In the genomic region with DNA sequence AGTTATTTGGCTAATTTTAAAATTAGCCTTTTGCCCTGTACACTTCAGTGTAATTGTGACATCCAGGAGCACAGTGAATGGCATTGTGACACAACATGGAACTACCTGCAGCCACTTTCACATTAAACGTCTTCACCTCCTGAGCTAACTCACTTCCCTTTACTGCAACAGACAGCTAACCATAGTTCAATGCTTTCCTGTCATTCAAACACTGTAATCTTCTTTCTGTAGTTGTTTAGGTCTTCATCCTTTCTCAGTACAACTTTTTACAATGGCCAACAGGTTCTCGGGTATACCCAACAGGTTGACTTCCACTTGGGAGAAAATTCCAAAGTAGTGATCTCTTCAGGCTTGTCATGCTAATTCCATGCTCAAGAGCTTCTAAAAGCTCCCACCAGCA, we compare ENCODE assay signal across 25 cellular contexts.
"Had no signal": no experiment of that assay in that cellular context is flagged by ENCODE, and none has a peak within 500 bp of the region (broad histone marks: within the 10 kb centered on the region; RNA-seq: fewer than 3 reads in every experiment).

No MANE protein-coding gene starts in this region.

- H3K27me3 Mint-ChIP-seq: activated naive CD8-positive, alpha-beta T cell treated with anti-CD3 and anti-CD28 coated beads for 36 hours; naive thymus-derived CD4-positive, alpha-beta T cell had no signal

- H3K4me3 Mint-ChIP-seq: activated naive CD8-positive, alpha-beta T cell treated with anti-CD3 and anti-CD28 coated beads for 36 hours; activated T-cell treated with anti-CD3 and anti-CD28 coated beads, Interleukin-2, amount 50 U/mL, for 4 hours; naive thymus-derived CD4-positive, alpha-beta T cell; neural progenitor cell; T-helper 1 cell treated with Interleukin-12 subunit alpha and Interleukin-12 subunit beta and Interleukin-4 antibody, amounts not matched to agents 30 μg/mL and 1 μg/mL, for 36 hours had no signal

- H3K4me3 ChIP-seq: breast epithelium, coronary artery, esophagus muscularis mucosa, lung, neural progenitor cell, pancreas, psoas muscle, right atrium auricular region, spleen, thyroid gland, upper lobe of right lung had no signal

- H3K27ac ChIP-seq: breast epithelium, coronary artery, esophagus muscularis mucosa, neural progenitor cell, pancreas, psoas muscle, right atrium auricular region, spleen, thyroid gland, upper lobe of right lung had no signal

- H3K9me3 ChIP-seq: breast epithelium, esophagus muscularis mucosa, pancreas, psoas muscle, right atrium auricular region, spleen, thyroid gland, upper lobe of right lung had no signal

- H3K36me3 ChIP-seq: breast epithelium, neural progenitor cell, pancreas, right atrium auricular region, thyroid gland, upper lobe of right lung had no signal

- DNase-seq: activated CD4-positive, alpha-beta T cell treated with anti-CD3 and anti-CD28 coated beads for 4 hours; activated CD4-positive, alpha-beta T cell treated with anti-CD3 and anti-CD28 coated beads, Interleukin-2, amount 50 U/mL, for 48 hours; activated CD4-positive, CD25-positive, alpha-beta regulatory T cell; activated CD8-positive, alpha-beta memory T cell treated with anti-CD3 and anti-CD28 coated beads, Interleukin-2, amount 50 U/mL, for 48 hours; activated naive CD4-positive, alpha-beta T cell; activated naive CD8-positive, alpha-beta T cell treated with anti-CD3 and anti-CD28 coated beads for 36 hours; activated T-cell treated with anti-CD3 and anti-CD28 coated beads, Interleukin-2, amount 50 U/mL, for 4 hours; hypothalamus; kidney; naive thymus-derived CD4-positive, alpha-beta T cell; pancreas; psoas muscle; spleen; stimulated activated CD4-positive, alpha-beta T cell treated with anti-CD3 and anti-CD28 coated beads, Interleukin-4, amount 100 ng/mL, for 1 hour; stimulated activated naive CD8-positive, alpha-beta T cell treated with anti-CD3 and anti-CD28 coated beads, Interleukin-15, Interleukin-2, amounts not matched to agents 100 U/mL and 50 U/mL, for 24 hours; thyroid gland; upper lobe of right lung had no signal

- ATAC-seq: activated T-cell treated with anti-CD3 and anti-CD28 coated beads, Interleukin-2, amount 50 U/mL, for 4 hours; naive thymus-derived CD4-positive, alpha-beta T cell; pancreas; psoas muscle; stimulated activated naive CD8-positive, alpha-beta T cell treated with anti-CD3 and anti-CD28 coated beads, Interleukin-15, Interleukin-2, amounts not matched to agents 100 U/mL and 50 U/mL, for 24 hours; upper lobe of right lung had no signal

- H3K9me3 Mint-ChIP-seq: activated naive CD8-positive, alpha-beta T cell treated with anti-CD3 and anti-CD28 coated beads for 36 hours; activated T-cell treated with anti-CD3 and anti-CD28 coated beads, Interleukin-2, amount 50 U/mL, for 4 hours; activated T-helper 2 cell treated with anti-CD3 and anti-CD28 coated beads, Interferon-gamma antibody, Interleukin-2, Interleukin-4, amounts not matched to agents 10 μg/mL and 5 μg/mL and 100 μg/mL, durations not matched to agents 14 hours and 24 hours and 36 hours; neural progenitor cell; T-helper 1 cell treated with Interleukin-12 subunit alpha and Interleukin-12 subunit beta and Interleukin-4 antibody, amounts not matched to agents 30 μg/mL and 1 μg/mL, for 36 hours had no signal

- H3K27me3 ChIP-seq: breast epithelium, esophagus muscularis mucosa, neural progenitor cell, pancreas, right atrium auricular region, spleen, thyroid gland, upper lobe of right lung had no signal

- H3K4me1 ChIP-seq: breast epithelium, esophagus muscularis mucosa, right atrium auricular region, thyroid gland, upper lobe of right lung had no signal

- H3K27ac Mint-ChIP-seq: activated naive CD8-positive, alpha-beta T cell treated with anti-CD3 and anti-CD28 coated beads for 36 hours; activated T-helper 2 cell treated with anti-CD3 and anti-CD28 coated beads, Interferon-gamma antibody, Interleukin-2, Interleukin-4, amounts not matched to agents 10 μg/mL and 5 μg/mL and 100 μg/mL, durations not matched to agents 14 hours and 24 hours and 36 hours; naive thymus-derived CD4-positive, alpha-beta T cell; neural progenitor cell; T-helper 1 cell treated with Interleukin-12 subunit alpha and Interleukin-12 subunit beta and Interleukin-4 antibody, amounts not matched to agents 30 μg/mL and 1 μg/mL, for 36 hours had no signal
